ENCODE assay signal across 6 cellular contexts in genomic region chr12:131445975-131446235, GRCh38.
DNase-seq lines count a peak whose midpoint lies in the region; ATAC-seq and TF ChIP-seq lines count a peak whose summit lies in the region.
"Not testable (repeated sequence)": the region's sequence is repeated elsewhere in the genome, so short reads cannot be mapped to it uniquely, and the experiment has no call there.

No MANE protein-coding gene starts in this region.

- H3K4me2 ChIP-seq in neural progenitor cell, result not testable (repeated sequence)

- not testable (repeated sequence) for H3K4me3 ChIP-seq in HEK293 (ENCODE audit: low read depth, low read length); neural progenitor cell; spleen; upper lobe of right lung

- not testable (repeated sequence) for H3K27me3 ChIP-seq in neural progenitor cell, upper lobe of right lung
- H3K27me3 ChIP-seq in spleen (replicated peaks in 1 of 7), result peaks cover 0 to 18% (median 0%) of the 10 kb centered on the region in 7 donors

- peak overlapping the region; percentile 47 for H3K27ac Mint-ChIP-seq in neural progenitor cell

- H3K9ac ChIP-seq in neural progenitor cell, result not testable (repeated sequence)

- not testable (repeated sequence) for H3K27me3 Mint-ChIP-seq in neural progenitor cell (ENCODE audit: insufficient read depth, low read depth)

- H3K4me1 ChIP-seq in HEK293 (ENCODE audit: control insufficient read depth, insufficient read depth, low read length); neural progenitor cell; spleen; upper lobe of right lung: not testable (repeated sequence)

- H3K4me3 Mint-ChIP-seq in neural progenitor cell, result not testable (repeated sequence)

- WGBS in spleen, 5 donors, result 69 to 91% (median 80%) methylated on average over 4 to 11 of the region's 11 CpGs

- H3K36me3 ChIP-seq in HEK293 (ENCODE audit: control insufficient read depth in 2 of 2, insufficient read depth in 1 of 2, low read length in 2 of 2); neural progenitor cell; spleen; upper lobe of right lung: not testable (repeated sequence)

- ATAC-seq in upper lobe of right lung, result not testable (repeated sequence)

- CTCF ChIA-PET in HEK293 (lab: Yijun Ruan, JAX), result not testable (repeated sequence)

- H2AFZ ChIP-seq in neural progenitor cell (replicated peaks), result not testable (repeated sequence)

- H3K9me3 ChIP-seq in HEK293 (ENCODE audit: control insufficient read depth, insufficient read depth, low read depth, low read length); neural progenitor cell (ENCODE audit: low read depth); upper lobe of right lung: not testable (repeated sequence)
- peaks cover 0 to 20% (median 10%) of the 10 kb centered on the region in 8 donors for H3K9me3 ChIP-seq in spleen

- not testable (repeated sequence) for H3K27ac ChIP-seq in HEK293 (ENCODE audit: extremely low read depth, low read depth, low read length); neural progenitor cell; spleen; upper lobe of right lung

- intact Hi-C loops in spleen (cut with DNase I; ENCODE audit: low total_unique reads); upper lobe of right lung (cut with DNase I): not testable (repeated sequence)

- not testable (repeated sequence) for H3K9me3 Mint-ChIP-seq in neural progenitor cell

- not testable (repeated sequence) for H3F3A ChIP-seq in neural progenitor cell (ENCODE audit: low read depth)

- peak; percentile 21 for DNase-seq in activated CD8-positive, alpha-beta memory T cell treated with anti-CD3 and anti-CD28 coated beads for 24 hours
- peak; percentile 41 for DNase-seq in ecto neural progenitor cell (ENCODE audit: low spot score)
- not testable (repeated sequence) for DNase-seq in neural progenitor cell (ENCODE audit: low spot score)
- peak; percentile 16 for DNase-seq in spleen
- DNase-seq in upper lobe of right lung, result peak; percentile 18

- H3K4me1 Mint-ChIP-seq in neural progenitor cell, result peaks cover 21% of the 10 kb centered on the region

- TF ChIP-seq CTCF in HEK293 (tag by site-specific recombination; IDR thresholded peaks at IDR 0.05); neural progenitor cell (IDR thresholded peaks at IDR 0.05); spleen (IDR thresholded peaks at IDR 0.05 in 8 of 11, conservative IDR thresholded peaks at IDR 0.05 in 3 of 11); upper lobe of right lung (IDR thresholded peaks at IDR 0.05): not testable (repeated sequence)

- TF ChIP-seq POLR2A in spleen (IDR thresholded peaks at IDR 0.05), result not testable (repeated sequence)

- H3K79me2 ChIP-seq in neural progenitor cell (ENCODE audit: low read depth), result not testable (repeated sequence)

- not testable (repeated sequence) for H4K20me1 ChIP-seq in neural progenitor cell (ENCODE audit: low read depth)

- not testable (repeated sequence) for H3K36me3 Mint-ChIP-seq in neural progenitor cell

- POLR2A ChIA-PET in HEK293 (lab: Yijun Ruan, JAX), result not testable (repeated sequence)

TF ChIP-seq in HEK293, 187 proteins besides CTCF, POLR2A, EP300 and RAD21:
- TF ChIP-seq ZIC2 (tag by site-specific recombination; IDR thresholded peaks at IDR 0.05), result peak; percentile 20; the same call in 1 of the 2 replicates
